In the genomic region with DNA sequence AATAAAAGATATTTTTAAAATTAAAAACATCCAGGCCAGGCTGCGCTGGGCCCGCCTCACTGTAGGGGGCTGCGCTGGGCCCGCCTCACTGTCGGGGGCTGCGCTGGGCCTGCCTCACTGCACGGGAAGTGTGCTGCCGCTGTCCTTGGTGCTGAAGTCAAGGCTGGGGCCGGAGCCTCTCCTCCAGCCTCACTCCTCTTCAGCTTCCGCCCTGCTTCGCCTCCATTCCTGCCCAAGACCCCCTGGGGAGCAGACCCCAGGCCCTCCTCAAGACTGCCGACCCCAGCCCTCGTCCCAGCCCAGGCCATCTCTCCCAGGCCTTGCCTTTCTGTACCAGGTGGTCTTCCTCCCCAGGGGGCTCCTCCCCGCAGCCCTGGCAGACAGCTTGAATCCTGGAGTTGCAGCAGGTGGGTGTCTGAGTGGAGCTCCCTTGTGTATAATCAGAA, we compare ENCODE assay signal across 1 cellular context.
TF ChIP-seq lines count a peak whose summit lies in the region.

No MANE protein-coding gene starts in this region.

TF ChIP-seq in HepG2, 621 proteins besides CTCF, POLR2A, EP300 and RAD21 (continued from another document and continues in another):
- TF ChIP-seq, protein P1, sequence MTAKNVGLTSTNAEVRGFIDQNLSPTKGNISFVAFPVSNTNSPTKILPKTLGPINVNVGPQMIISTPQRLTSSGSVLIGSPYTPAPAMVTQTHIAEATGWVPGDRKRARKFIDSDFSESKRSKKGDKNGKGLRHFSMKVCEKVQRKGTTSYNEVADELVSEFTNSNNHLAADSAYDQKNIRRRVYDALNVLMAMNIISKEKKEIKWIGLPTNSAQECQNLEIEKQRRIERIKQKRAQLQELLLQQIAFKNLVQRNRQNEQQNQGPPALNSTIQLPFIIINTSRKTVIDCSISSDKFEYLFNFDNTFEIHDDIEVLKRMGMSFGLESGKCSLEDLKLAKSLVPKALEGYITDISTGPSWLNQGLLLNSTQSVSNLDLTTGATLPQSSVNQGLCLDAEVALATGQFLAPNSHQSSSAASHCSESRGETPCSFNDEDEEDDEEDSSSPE (CRISPR knock-in tag; IDR thresholded peaks at IDR 0.05): 0 out of 2 replicates have a peak, but pooled peaks have one; percentile 30
- TF ChIP-seq GATA4 (IDR thresholded peaks at IDR 0.05; ENCODE audit: borderline replicate concordance, low read depth) (no peak), SMC3 (IDR thresholded peaks at IDR 0.05; ENCODE audit: low read length) (no peak), ZNF572 (CRISPR knock-in tag; IDR thresholded peaks at IDR 0.05) (no peak), THAP11 (CRISPR knock-in tag; IDR thresholded peaks at IDR 0.05) (peak; percentile 75), ZNF713 (CRISPR knock-in tag; IDR thresholded peaks at IDR 0.05) (no peak), CHD2 (IDR thresholded peaks at IDR 0.05; ENCODE audit: low read depth, low read length) (no peak), ZNF709 (CRISPR knock-in tag; IDR thresholded peaks at IDR 0.05) (peak; percentile 76), ZNF382 (CRISPR knock-in tag; IDR thresholded peaks at IDR 0.05; ENCODE audit: borderline replicate concordance) (no peak), BHLHE40 (IDR thresholded peaks at IDR 0.05; ENCODE audit: low read length) (no peak; the same call in 1 of the 2 replicates), ZNF550 (CRISPR knock-in tag; IDR thresholded peaks at IDR 0.05; ENCODE audit: borderline replicate concordance) (no peak), NCOR1 (IDR thresholded peaks at IDR 0.05; ENCODE audit: borderline replicate concordance, low read length) (no peak), RBM39 (IDR thresholded peaks at IDR 0.05; ENCODE audit: low read depth, low read length, poor library complexity, severe bottlenecking) (no peak), TBX2 (CRISPR knock-in tag; IDR thresholded peaks at IDR 0.05; ENCODE audit: borderline replicate concordance) (peak; percentile 70), ZNF776 (CRISPR knock-in tag; IDR thresholded peaks at IDR 0.05) (peak; percentile 68; the same call in 1 of the 2 replicates), ZNF33B (CRISPR knock-in tag; IDR thresholded peaks at IDR 0.05) (no peak), SMARCC2 (IDR thresholded peaks at IDR 0.05) (no peak), MEIS1 (CRISPR knock-in tag; IDR thresholded peaks at IDR 0.05; ENCODE audit: borderline replicate concordance) (no peak; the same call in 1 of the 2 replicates), ONECUT2 (CRISPR knock-in tag; IDR thresholded peaks at IDR 0.05) (peak; percentile 71; the same call in 1 of the 2 replicates), TGIF2 (CRISPR knock-in tag; IDR thresholded peaks at IDR 0.05) (peak; percentile 93), ZNF7 (CRISPR knock-in tag; IDR thresholded peaks at IDR 0.05) (peak; percentile 43; the same call in 1 of the 2 replicates), KLF11 (CRISPR knock-in tag; IDR thresholded peaks at IDR 0.05) (peak; percentile 99), THYN1 (CRISPR knock-in tag; IDR thresholded peaks at IDR 0.05; ENCODE audit: borderline replicate concordance, low read depth) (no peak), HDAC2 (CRISPR knock-in tag; IDR thresholded peaks at IDR 0.05) (peak; percentile 77), TOE1 (CRISPR knock-in tag; IDR thresholded peaks at IDR 0.05) (0 out of 2 replicates have a peak, but pooled peaks have one; percentile 82), NRL (CRISPR knock-in tag; IDR thresholded peaks at IDR 0.05; ENCODE audit: borderline replicate concordance) (0 out of 2 replicates have a peak, but pooled peaks have one; percentile 35), ZSCAN31 (CRISPR knock-in tag; IDR thresholded peaks at IDR 0.05; ENCODE audit: low read depth) (peak; percentile 85)
- TF ChIP-seq, protein P2, sequence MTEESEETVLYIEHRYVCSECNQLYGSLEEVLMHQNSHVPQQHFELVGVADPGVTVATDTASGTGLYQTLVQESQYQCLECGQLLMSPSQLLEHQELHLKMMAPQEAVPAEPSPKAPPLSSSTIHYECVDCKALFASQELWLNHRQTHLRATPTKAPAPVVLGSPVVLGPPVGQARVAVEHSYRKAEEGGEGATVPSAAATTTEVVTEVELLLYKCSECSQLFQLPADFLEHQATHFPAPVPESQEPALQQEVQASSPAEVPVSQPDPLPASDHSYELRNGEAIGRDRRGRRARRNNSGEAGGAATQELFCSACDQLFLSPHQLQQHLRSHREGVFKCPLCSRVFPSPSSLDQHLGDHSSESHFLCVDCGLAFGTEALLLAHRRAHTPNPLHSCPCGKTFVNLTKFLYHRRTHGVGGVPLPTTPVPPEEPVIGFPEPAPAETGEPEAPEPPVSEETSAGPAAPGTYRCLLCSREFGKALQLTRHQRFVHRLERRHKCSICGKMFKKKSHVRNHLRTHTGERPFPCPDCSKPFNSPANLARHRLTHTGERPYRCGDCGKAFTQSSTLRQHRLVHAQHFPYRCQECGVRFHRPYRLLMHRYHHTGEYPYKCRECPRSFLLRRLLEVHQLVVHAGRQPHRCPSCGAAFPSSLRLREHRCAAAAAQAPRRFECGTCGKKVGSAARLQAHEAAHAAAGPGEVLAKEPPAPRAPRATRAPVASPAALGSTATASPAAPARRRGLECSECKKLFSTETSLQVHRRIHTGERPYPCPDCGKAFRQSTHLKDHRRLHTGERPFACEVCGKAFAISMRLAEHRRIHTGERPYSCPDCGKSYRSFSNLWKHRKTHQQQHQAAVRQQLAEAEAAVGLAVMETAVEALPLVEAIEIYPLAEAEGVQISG (CRISPR knock-in tag; IDR thresholded peaks at IDR 0.05): peak; percentile 88
- TF ChIP-seq, protein P3, sequence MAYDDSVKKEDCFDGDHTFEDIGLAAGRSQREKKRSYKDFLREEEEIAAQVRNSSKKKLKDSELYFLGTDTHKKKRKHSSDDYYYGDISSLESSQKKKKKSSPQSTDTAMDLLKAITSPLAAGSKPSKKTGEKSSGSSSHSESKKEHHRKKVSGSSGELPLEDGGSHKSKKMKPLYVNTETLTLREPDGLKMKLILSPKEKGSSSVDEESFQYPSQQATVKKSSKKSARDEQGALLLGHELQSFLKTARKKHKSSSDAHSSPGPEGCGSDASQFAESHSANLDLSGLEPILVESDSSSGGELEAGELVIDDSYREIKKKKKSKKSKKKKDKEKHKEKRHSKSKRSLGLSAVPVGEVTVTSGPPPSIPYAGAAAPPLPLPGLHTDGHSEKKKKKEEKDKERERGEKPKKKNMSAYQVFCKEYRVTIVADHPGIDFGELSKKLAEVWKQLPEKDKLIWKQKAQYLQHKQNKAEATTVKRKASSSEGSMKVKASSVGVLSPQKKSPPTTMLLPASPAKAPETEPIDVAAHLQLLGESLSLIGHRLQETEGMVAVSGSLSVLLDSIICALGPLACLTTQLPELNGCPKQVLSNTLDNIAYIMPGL (CRISPR knock-in tag; IDR thresholded peaks at IDR 0.05; ENCODE audit: borderline replicate concordance in 1 of 2, low read depth in 1 of 2): peak in 1 of 2 experiments; percentile 49; a peak in 1 of 4 replicates
- TF ChIP-seq, protein P4, sequence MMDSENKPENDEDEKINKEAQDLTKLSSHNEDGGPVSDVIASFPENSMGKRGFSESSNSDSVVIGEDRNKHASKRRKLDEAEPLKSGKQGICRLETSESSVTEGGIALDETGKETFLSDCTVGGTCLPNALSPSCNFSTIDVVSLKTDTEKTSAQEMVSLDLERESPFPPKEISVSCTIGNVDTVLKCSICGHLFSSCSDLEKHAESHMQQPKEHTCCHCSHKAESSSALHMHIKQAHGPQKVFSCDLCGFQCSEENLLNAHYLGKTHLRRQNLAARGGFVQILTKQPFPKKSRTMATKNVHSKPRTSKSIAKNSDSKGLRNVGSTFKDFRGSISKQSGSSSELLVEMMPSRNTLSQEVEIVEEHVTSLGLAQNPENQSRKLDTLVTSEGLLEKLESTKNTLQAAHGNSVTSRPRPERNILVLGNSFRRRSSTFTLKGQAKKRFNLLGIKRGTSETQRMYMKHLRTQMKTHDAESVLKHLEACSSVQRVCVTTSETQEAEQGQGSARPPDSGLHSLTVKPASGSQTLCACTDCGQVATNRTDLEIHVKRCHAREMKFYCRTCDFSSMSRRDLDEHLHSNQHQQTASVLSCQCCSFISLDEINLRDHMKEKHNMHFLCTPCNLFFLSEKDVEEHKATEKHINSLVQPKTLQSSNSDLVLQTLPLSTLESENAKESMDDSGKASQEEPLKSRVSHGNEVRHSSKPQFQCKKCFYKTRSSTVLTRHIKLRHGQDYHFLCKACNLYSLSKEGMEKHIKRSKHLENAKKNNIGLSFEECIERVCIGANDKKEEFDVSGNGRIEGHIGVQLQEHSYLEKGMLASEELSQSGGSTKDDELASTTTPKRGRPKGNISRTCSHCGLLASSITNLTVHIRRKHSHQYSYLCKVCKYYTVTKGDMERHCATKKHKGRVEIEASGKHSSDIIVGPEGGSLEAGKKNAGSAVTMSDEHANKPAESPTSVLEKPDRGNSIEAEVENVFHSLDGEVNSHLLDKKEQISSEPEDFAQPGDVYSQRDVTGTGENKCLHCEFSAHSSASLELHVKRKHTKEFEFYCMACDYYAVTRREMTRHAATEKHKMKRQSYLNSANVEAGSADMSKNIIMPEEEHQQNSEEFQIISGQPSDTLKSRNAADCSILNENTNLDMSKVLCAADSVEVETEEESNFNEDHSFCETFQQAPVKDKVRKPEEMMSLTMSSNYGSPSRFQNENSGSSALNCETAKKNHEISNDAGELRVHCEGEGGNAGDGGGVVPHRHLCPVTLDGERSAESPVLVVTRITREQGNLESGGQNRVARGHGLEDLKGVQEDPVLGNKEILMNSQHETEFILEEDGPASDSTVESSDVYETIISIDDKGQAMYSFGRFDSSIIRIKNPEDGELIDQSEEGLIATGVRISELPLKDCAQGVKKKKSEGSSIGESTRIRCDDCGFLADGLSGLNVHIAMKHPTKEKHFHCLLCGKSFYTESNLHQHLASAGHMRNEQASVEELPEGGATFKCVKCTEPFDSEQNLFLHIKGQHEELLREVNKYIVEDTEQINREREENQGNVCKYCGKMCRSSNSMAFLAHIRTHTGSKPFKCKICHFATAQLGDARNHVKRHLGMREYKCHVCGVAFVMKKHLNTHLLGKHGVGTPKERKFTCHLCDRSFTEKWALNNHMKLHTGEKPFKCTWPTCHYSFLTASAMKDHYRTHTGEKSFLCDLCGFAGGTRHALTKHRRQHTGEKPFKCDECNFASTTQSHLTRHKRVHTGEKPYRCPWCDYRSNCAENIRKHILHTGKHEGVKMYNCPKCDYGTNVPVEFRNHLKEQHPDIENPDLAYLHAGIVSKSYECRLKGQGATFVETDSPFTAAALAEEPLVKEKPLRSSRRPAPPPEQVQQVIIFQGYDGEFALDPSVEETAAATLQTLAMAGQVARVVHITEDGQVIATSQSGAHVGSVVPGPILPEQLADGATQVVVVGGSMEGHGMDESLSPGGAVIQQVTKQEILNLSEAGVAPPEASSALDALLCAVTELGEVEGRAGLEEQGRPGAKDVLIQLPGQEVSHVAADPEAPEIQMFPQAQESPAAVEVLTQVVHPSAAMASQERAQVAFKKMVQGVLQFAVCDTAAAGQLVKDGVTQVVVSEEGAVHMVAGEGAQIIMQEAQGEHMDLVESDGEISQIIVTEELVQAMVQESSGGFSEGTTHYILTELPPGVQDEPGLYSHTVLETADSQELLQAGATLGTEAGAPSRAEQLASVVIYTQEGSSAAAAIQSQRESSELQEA (CRISPR knock-in tag; IDR thresholded peaks at IDR 0.05; ENCODE audit: not compliant biosample characterization): peak; percentile 46
- TF ChIP-seq, protein P5, sequence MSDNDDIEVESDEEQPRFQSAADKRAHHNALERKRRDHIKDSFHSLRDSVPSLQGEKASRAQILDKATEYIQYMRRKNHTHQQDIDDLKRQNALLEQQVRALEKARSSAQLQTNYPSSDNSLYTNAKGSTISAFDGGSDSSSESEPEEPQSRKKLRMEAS (IDR thresholded peaks at IDR 0.05): 0 out of 2 replicates have a peak, but pooled peaks have one; percentile 17
- TF ChIP-seq, protein P6, sequence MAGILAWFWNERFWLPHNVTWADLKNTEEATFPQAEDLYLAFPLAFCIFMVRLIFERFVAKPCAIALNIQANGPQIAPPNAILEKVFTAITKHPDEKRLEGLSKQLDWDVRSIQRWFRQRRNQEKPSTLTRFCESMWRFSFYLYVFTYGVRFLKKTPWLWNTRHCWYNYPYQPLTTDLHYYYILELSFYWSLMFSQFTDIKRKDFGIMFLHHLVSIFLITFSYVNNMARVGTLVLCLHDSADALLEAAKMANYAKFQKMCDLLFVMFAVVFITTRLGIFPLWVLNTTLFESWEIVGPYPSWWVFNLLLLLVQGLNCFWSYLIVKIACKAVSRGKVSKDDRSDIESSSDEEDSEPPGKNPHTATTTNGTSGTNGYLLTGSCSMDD (CRISPR knock-in tag; IDR thresholded peaks at IDR 0.05): no peak
- TF ChIP-seq, protein P7, sequence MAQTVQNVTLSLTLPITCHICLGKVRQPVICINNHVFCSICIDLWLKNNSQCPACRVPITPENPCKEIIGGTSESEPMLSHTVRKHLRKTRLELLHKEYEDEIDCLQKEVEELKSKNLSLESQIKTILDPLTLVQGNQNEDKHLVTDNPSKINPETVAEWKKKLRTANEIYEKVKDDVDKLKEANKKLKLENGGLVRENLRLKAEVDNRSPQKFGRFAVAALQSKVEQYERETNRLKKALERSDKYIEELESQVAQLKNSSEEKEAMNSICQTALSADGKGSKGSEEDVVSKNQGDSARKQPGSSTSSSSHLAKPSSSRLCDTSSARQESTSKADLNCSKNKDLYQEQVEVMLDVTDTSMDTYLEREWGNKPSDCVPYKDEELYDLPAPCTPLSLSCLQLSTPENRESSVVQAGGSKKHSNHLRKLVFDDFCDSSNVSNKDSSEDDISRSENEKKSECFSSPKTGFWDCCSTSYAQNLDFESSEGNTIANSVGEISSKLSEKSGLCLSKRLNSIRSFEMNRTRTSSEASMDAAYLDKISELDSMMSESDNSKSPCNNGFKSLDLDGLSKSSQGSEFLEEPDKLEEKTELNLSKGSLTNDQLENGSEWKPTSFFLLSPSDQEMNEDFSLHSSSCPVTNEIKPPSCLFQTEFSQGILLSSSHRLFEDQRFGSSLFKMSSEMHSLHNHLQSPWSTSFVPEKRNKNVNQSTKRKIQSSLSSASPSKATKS (CRISPR knock-in tag; IDR thresholded peaks at IDR 0.05): no peak
- TF ChIP-seq, protein P8, sequence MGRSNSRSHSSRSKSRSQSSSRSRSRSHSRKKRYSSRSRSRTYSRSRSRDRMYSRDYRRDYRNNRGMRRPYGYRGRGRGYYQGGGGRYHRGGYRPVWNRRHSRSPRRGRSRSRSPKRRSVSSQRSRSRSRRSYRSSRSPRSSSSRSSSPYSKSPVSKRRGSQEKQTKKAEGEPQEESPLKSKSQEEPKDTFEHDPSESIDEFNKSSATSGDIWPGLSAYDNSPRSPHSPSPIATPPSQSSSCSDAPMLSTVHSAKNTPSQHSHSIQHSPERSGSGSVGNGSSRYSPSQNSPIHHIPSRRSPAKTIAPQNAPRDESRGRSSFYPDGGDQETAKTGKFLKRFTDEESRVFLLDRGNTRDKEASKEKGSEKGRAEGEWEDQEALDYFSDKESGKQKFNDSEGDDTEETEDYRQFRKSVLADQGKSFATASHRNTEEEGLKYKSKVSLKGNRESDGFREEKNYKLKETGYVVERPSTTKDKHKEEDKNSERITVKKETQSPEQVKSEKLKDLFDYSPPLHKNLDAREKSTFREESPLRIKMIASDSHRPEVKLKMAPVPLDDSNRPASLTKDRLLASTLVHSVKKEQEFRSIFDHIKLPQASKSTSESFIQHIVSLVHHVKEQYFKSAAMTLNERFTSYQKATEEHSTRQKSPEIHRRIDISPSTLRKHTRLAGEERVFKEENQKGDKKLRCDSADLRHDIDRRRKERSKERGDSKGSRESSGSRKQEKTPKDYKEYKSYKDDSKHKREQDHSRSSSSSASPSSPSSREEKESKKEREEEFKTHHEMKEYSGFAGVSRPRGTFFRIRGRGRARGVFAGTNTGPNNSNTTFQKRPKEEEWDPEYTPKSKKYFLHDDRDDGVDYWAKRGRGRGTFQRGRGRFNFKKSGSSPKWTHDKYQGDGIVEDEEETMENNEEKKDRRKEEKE (IDR thresholded peaks at IDR 0.05): no peak
- TF ChIP-seq, protein P9, sequence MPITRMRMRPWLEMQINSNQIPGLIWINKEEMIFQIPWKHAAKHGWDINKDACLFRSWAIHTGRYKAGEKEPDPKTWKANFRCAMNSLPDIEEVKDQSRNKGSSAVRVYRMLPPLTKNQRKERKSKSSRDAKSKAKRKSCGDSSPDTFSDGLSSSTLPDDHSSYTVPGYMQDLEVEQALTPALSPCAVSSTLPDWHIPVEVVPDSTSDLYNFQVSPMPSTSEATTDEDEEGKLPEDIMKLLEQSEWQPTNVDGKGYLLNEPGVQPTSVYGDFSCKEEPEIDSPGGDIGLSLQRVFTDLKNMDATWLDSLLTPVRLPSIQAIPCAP (CRISPR knock-in tag; IDR thresholded peaks at IDR 0.05; ENCODE audit: low read depth): no peak
